9 cellular contexts compared by ENCODE assay signal in genomic region chr14:89349196-89350008, GRCh38.
A peak's percentile ranks its signal among the peaks of the same experiment; 100 is the strongest.
DNase-seq lines count a peak whose midpoint lies in the region; ATAC-seq lines count a peak whose summit lies in the region.
"Had no signal": no experiment of that assay in that cellular context is flagged by ENCODE, and none has a peak within 500 bp of the region (broad histone marks: within the 10 kb centered on the region; RNA-seq: fewer than 3 reads in every experiment).

No MANE protein-coding gene starts in this region.

- peak; percentile 98 for DNase-seq in DMS53 (lab: John Stamatoyannopoulos, UW)
- peak; percentile 90 for DNase-seq in NCI-H2107 (lab: John Stamatoyannopoulos, UW)
- peak; percentile 99 for DNase-seq in cerebellar cortex (ENCODE audit: low spot score)
- DNase-seq in naive B cell: peak; percentile 16
- DNase-seq in foreskin melanocyte: no peak
- DNase-seq in stimulated activated CD4-positive, alpha-beta T cell treated with anti-CD3 and anti-CD28 coated beads, Interleukin-1b, Interleukin-23, amount 100 ng/mL, for 48 hours: no peak
- DNase-seq: brain microvascular endothelial cell had no signal

- ATAC-seq in naive B cell (ENCODE audit: low read depth in 2 of 2) (peak; percentile 66 to 78), GM18867 (IDR thresholded peaks at IDR 0.05; ENCODE audit: unreplicated experiment) (no peak), HG03521 (IDR thresholded peaks at IDR 0.05; ENCODE audit: unreplicated experiment) (no peak)

- peak overlapping the region in 1 of 8 donors; percentile 12 for H3K4me3 Mint-ChIP-seq in naive B cell

- H3K4me1 Mint-ChIP-seq in naive B cell: peaks cover 58 to 85% (median 71%) of the 10 kb centered on the region in 3 donors

- no peaks in the 10 kb centered on the region for H3K9me3 Mint-ChIP-seq in naive B cell

- peaks cover 28 to 36% of the 10 kb centered on the region in 2 donors for H3K36me3 Mint-ChIP-seq in naive B cell

- H3K27me3 Mint-ChIP-seq in naive B cell: no peaks in the 10 kb centered on the region

- peak overlapping the region in 5 of 6 donors; percentile 17 to 91 (median 37) for H3K27ac Mint-ChIP-seq in naive B cell

Comparison
In these comparisons a context has a peak if more than half of its experiments do, and no peak if none do; other contexts are left out.
1. DNase-seq: peak in DMS53 (single experiment), NCI-H2107 (single experiment), cerebellar cortex (single experiment) and naive B cell (single experiment); none in foreskin melanocyte (single experiment) and stimulated activated CD4-positive, alpha-beta T cell treated with anti-CD3 and anti-CD28 coated beads, Interleukin-1b, Interleukin-23, amount 100 ng/mL, for 48 hours (single experiment).
2. ATAC-seq: peak in naive B cell (2 of 2); none in GM18867 (single experiment) and HG03521 (single experiment).